Comparison of ENCODE assay signal across 9 cellular contexts in genomic region chr4:153466637-153467153, GRCh38. TPM values are rescaled to one million over a fixed set of nuclear protein-coding genes. Genes with fewer than 3 reads are reported as not detected.
A peak's percentile ranks its signal among the peaks of the same experiment; 100 is the strongest.
DNase-seq lines count a peak whose midpoint lies in the region; ATAC-seq, FAIRE-seq and TF ChIP-seq lines count a peak whose summit lies in the region.
"Had no signal": no experiment of that assay in that cellular context is flagged by ENCODE, and none has a peak within 500 bp of the region (broad histone marks: within the 10 kb centered on the region; RNA-seq: fewer than 3 reads in every experiment).

No MANE protein-coding gene starts in this region.

- no peak for TF ChIP-seq CTCF in PC-3 (conservative IDR thresholded peaks at IDR 0.05; ENCODE audit: low read depth, low read length)

- no peaks in the 10 kb centered on the region for H3K9me2 ChIP-seq in PC-3 (replicated peaks; ENCODE audit: low read length)

- H2AFZ ChIP-seq in PC-3 (ENCODE audit: low read length), result peak overlapping the region; percentile 54; the same call in 1 of the 2 replicates

- H2BK5ac ChIP-seq in mesendoderm (ENCODE audit: low read length), result no peak overlapping the region

- H3K9ac ChIP-seq in PC-3 (ENCODE audit: low read length) (peak overlapping the region; percentile 93), mesendoderm (ENCODE audit: low read length) (peak overlapping the region; percentile 90)

- no CpG with 5 or more reads among the region's 48 CpGs for WGBS in mesendoderm (ENCODE audit: extremely low coverage, insufficient coverage, low lambda C conversion rate)

- no peaks in the 10 kb centered on the region for H3K9me3 ChIP-seq in PC-3 (ENCODE audit: low read length)

- no peaks in the 10 kb centered on the region for H3F3A ChIP-seq in PC-3 (ENCODE audit: low read length, unreplicated experiment)

- H3K79me2 ChIP-seq in PC-3 (ENCODE audit: low read length) (peaks cover 45% of the 10 kb centered on the region), mesendoderm (ENCODE audit: control insufficient read depth, insufficient read depth, low read length) (peaks cover 17% of the 10 kb centered on the region)

- POLR2A ChIA-PET in PC-3 (lab: Charles Lee; ENCODE audit: unreplicated experiment), result interaction anchor here (0.6 kb wide), 1 partner anchor 105 kb away, joined by 4 read pairs; no protein-coding TSS in a partner anchor

- H3K4me2 ChIP-seq in PC-3 (ENCODE audit: low read length), result peak overlapping the region; percentile 88
- H3K4me2 ChIP-seq in mesendoderm (ENCODE audit: low read length), result peak overlapping the region; percentile 97

- H3K27me3 Mint-ChIP-seq in central memory CD8-positive, alpha-beta T cell, result no peaks in the 10 kb centered on the region

- no TSS peak for BruUV-seq in PC-3 (replicated peaks; lab: Mats Ljungman, UMichigan)

- peak; percentile 7 for ATAC-seq in PC-3
- ATAC-seq in central memory CD8-positive, alpha-beta T cell (replicated peaks; ENCODE audit: extremely low read depth, poor library complexity, severe bottlenecking), result peak; percentile 17

- H3K79me1 ChIP-seq in mesendoderm (ENCODE audit: low read length), result peaks cover 9% of the 10 kb centered on the region

- TF ChIP-seq POLR2A in H54 (IDR thresholded peaks at IDR 0.05; ENCODE audit: low read depth, low read length), result no peak

- no peak overlapping the region for H2BK15ac ChIP-seq in mesendoderm (replicated peaks; ENCODE audit: low read depth)

- H3K36me3 ChIP-seq in PC-3 (ENCODE audit: low read depth, low read length), result no peaks in the 10 kb centered on the region
- no peaks in the 10 kb centered on the region for H3K36me3 ChIP-seq in mesendoderm (ENCODE audit: control insufficient read depth, insufficient read depth, low read length)

- peak overlapping the region; percentile 82 for H3K18ac ChIP-seq in mesendoderm (ENCODE audit: low read length)

- FAIRE-seq in H54 (lab: Jason Lieb, UNC), result no peak
- FAIRE-seq: TTC549 had no signal

- H4K8ac ChIP-seq in mesendoderm (ENCODE audit: low read depth, low read length), result no peak overlapping the region

- no peak overlapping the region for H2AK5ac ChIP-seq in mesendoderm (ENCODE audit: low read length)

- H3K27me3 ChIP-seq in PC-3 (ENCODE audit: low read length) (no peaks in the 10 kb centered on the region), mesendoderm (ENCODE audit: insufficient read depth, low read length, poor library complexity) (no peaks in the 10 kb centered on the region)

- peak overlapping the region; percentile 96 for H3K4me3 Mint-ChIP-seq in central memory CD8-positive, alpha-beta T cell

- peaks cover 14% of the 10 kb centered on the region for H3K36me3 Mint-ChIP-seq in central memory CD8-positive, alpha-beta T cell (ENCODE audit: insufficient read depth)

- H3K9me3 Mint-ChIP-seq in central memory CD8-positive, alpha-beta T cell, result no peaks in the 10 kb centered on the region

- H3K27ac ChIP-seq in PC-3 (ENCODE audit: low read length) (peak overlapping the region; percentile 88), mesendoderm (ENCODE audit: low read depth, low read length) (peak overlapping the region; percentile 68)

- no peak overlapping the region for H3K4ac ChIP-seq in mesendoderm (ENCODE audit: low read depth, low read length)

- H2BK120ac ChIP-seq in mesendoderm (ENCODE audit: low read depth, low read length), result no peak overlapping the region

- peaks cover 20% of the 10 kb centered on the region for H3K4me1 ChIP-seq in PC-3 (ENCODE audit: insufficient read depth, low read length)
- peaks cover 4% of the 10 kb centered on the region for H3K4me1 ChIP-seq in mesendoderm (ENCODE audit: control insufficient read depth, low read depth, low read length)

- intact Hi-C loops in PC-3 (cut with micrococcal nuclease), result loop anchor here (1.0 to 10.0 kb wide), 3 partner anchors 20 to 122 kb away; partner anchors contain the start of gene MND1

- H3K23ac ChIP-seq in mesendoderm (ENCODE audit: low read length), result peak overlapping the region; percentile 95

- CTCF ChIA-PET in PC-3 (lab: Charles Lee), result interaction anchor here (3.4 kb wide), 1 partner anchor 108 kb away, joined by 19 read pairs; no protein-coding TSS in a partner anchor

- peak; percentile 16 for DNase-seq in H54 (ENCODE audit: insufficient read length, low spot score)
- DNase-seq in PC-3, result no peak
- DNase-seq in central memory CD8-positive, alpha-beta T cell (ENCODE audit: low spot score in 2 of 2), result peak in 1 of 2 donors; percentile 16
- DNase-seq in mesendoderm, result no peak
- DNase-seq in dedifferentiated amniotic fluid mesenchymal stem cell (ENCODE audit: extremely low spot score), result no peak
- no peak for DNase-seq in COR-L47 (lab: John Stamatoyannopoulos, UW)
- no peak for DNase-seq in ureter (ENCODE audit: low spot score)

- H3K27ac Mint-ChIP-seq in central memory CD8-positive, alpha-beta T cell (ENCODE audit: low read depth), result peak overlapping the region; percentile 98

- H3K4me3 ChIP-seq in GM08714 (ENCODE audit: low read length) (peak overlapping the region; percentile 76), PC-3 (ENCODE audit: low read length) (peak overlapping the region; percentile 90), mesendoderm (ENCODE audit: low read length) (peak overlapping the region; percentile 88)

- no peaks in the 10 kb centered on the region for H4K20me1 ChIP-seq in PC-3 (ENCODE audit: low read length)

- H4K5ac ChIP-seq in mesendoderm (ENCODE audit: low read length), result no peak overlapping the region

- H3K4me1 Mint-ChIP-seq in central memory CD8-positive, alpha-beta T cell, result peaks cover 50% of the 10 kb centered on the region

- H3K56ac ChIP-seq in mesendoderm (ENCODE audit: low read length), result peak overlapping the region; percentile 96

RNA-seq across cellular contexts. Expression of gene TMEM131L, which starts 0.5 kb away (rescaled TPM):
- total RNA-seq in PC-3 (2014; rRNA removed), result 7.7 and 10.3 TPM in 2 replicates
- 16.9 TPM for polyA plus RNA-seq in mesendoderm (2013, experiment 1 of 2)
- polyA plus RNA-seq in mesendoderm (2013, experiment 2 of 2), result 17.2 TPM
- 12.1 TPM for total RNA-seq in ureter
